8 cellular contexts compared by ENCODE assay signal in genomic region chr12:6554990-6555691, GRCh38. TPM values are rescaled to one million over a fixed set of nuclear protein-coding genes. Genes with fewer than 3 reads are reported as not detected.
DNase-seq lines count a peak whose midpoint lies in the region; ATAC-seq and TF ChIP-seq lines count a peak whose summit lies in the region.

No MANE protein-coding gene starts in this region.

- peak; percentile 41 for DNase-seq in activated CD4-positive, alpha-beta T cell treated with anti-CD3 and anti-CD28 coated beads for 48 hours
- no peak for DNase-seq in activated CD4-positive, alpha-beta T cell treated with anti-CD3 and anti-CD28 coated beads for 1 hour
- DNase-seq in astrocyte of the spinal cord (ENCODE audit: low read depth, low spot score) = no peak
- no peak for DNase-seq in lower lobe of right lung
- DNase-seq in tibial nerve (ENCODE audit: low spot score in 2 of 2) = no peak
- DNase-seq in SKM-1 treated with dmso at 0.1 percent for 144 hours (lab: John Stamatoyannopoulos, UW; ENCODE audit: unreplicated experiment) = no peak
- DNase-seq in effector CD8-positive, alpha-beta T cell (lab: John Stamatoyannopoulos, UW) = no peak

- TF ChIP-seq CTCF in astrocyte of the spinal cord (IDR thresholded peaks at IDR 0.05; ENCODE audit: low read depth, low read length) (no peak), lower lobe of right lung (IDR thresholded peaks at IDR 0.05) (no peak), tibial nerve (IDR thresholded peaks at IDR 0.05) (no peak)

- H3K9me3 ChIP-seq in lower lobe of right lung = no peaks in the 10 kb centered on the region
- no peaks in the 10 kb centered on the region for H3K9me3 ChIP-seq in tibial nerve

- in situ Hi-C loops in astrocyte of the spinal cord (cut with HindIII; ENCODE audit: low sequenced_read_pairs) = no loop called here

- ATAC-seq in HG03432 (IDR thresholded peaks at IDR 0.05; ENCODE audit: unreplicated experiment) = peak; percentile 11
- no peak for ATAC-seq in lower lobe of right lung

- H3K36me3 ChIP-seq in lower lobe of right lung = peaks cover 31% of the 10 kb centered on the region
- peaks cover 0 to 39% (median 8%) of the 10 kb centered on the region in 3 donors for H3K36me3 ChIP-seq in tibial nerve

- intact Hi-C loops in lower lobe of right lung (cut with DNase I) = no loop called here

- TF ChIP-seq EP300 in tibial nerve (IDR thresholded peaks at IDR 0.05) = no peak

- H3K27me3 ChIP-seq in lower lobe of right lung (ENCODE audit: low read depth) (no peaks in the 10 kb centered on the region), tibial nerve (no peaks in the 10 kb centered on the region)

- peak overlapping the region; percentile 77 for H3K27ac ChIP-seq in lower lobe of right lung
- H3K27ac ChIP-seq in tibial nerve = peak overlapping the region in 3 of 4 donors; percentile 42 to 91 (median 83)

- H3K4me3 ChIP-seq in astrocyte of the spinal cord (ENCODE audit: low read depth, low read length) (peak overlapping the region; percentile 76), lower lobe of right lung (peak overlapping the region; percentile 93), tibial nerve (peak overlapping the region; percentile 62 to 98 (median 81))

- WGBS in tibial nerve, 2 donors = 1 to 10% methylated on average over 34 to 40 of the region's 62 CpGs

- H3K4me1 ChIP-seq in lower lobe of right lung (peaks cover 53% of the 10 kb centered on the region), tibial nerve (peaks cover 5 to 70% (median 43%) of the 10 kb centered on the region in 4 donors)

- no peak for TF ChIP-seq POLR2A in tibial nerve (IDR thresholded peaks at IDR 0.05)

RNA-seq across cellular contexts. Expression of gene IFFO1, which starts 0.7 kb away (rescaled TPM):
- total RNA-seq in lower lobe of right lung (27.6 TPM), tibial nerve (10 to 100 TPM; 44.6 to 58.6 (median 55.3) TPM)

RNA-seq across cellular contexts. Expression of gene NOP2, which starts 12.9 kb away (rescaled TPM):
- total RNA-seq in lower lobe of right lung (30.2 TPM), tibial nerve (10 to 100 TPM; 16.1 to 30.9 (median 24.3) TPM)

RNA-seq across cellular contexts. Expression of gene GAPDH, which starts 20.8 kb away (rescaled TPM):
- total RNA-seq in lower lobe of right lung (766 TPM), tibial nerve (1,000 to 10,000 TPM; 1,360 to 2,316 (median 1,728) TPM)

RNA-seq across cellular contexts. Expression of gene CHD4, which starts 52.0 kb away (rescaled TPM):
- total RNA-seq in lower lobe of right lung (169 TPM), tibial nerve (100 to 1,000 TPM; 192 to 256 (median 242) TPM)
